ENCODE assay signal across 9 cellular contexts in the genomic region with DNA sequence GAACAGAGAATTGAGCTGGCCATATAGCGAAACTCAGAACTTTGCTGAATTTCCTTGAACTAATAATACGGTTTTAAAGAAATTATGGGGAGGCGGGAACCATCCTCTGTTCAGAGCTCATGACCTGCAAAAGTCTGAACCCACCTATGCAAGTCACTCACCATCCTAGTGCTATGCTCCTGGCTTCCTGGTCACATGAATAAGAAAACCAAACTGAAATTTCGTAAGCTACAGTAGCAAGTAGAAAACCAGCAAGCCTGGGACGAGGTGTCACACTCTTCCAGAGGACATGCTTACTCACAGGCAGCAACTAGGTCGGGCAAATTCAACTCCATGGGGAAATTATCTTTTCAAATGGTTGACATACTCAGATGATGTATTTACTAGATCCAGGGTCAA.
DNase-seq lines count a peak whose midpoint lies in the region; ATAC-seq, FAIRE-seq and TF ChIP-seq lines count a peak whose summit lies in the region.
"Had no signal": no experiment of that assay in that cellular context is flagged by ENCODE, and none has a peak within 500 bp of the region (broad histone marks: within the 10 kb centered on the region; RNA-seq: fewer than 3 reads in every experiment).

No MANE protein-coding gene starts in this region.

- DNase-seq in GM18507 (ENCODE audit: extremely low spot score, insufficient read length, low read depth) (no peak), choroid plexus epithelial cell (ENCODE audit: low read depth) (peak; percentile 25), NCI-H1694 treated with DMSO at 0.1 percent for 48 hours (lab: John Stamatoyannopoulos, UW) (no peak), NCI-H1048 (lab: John Stamatoyannopoulos, UW) (no peak)
- no peak for DNase-seq in activated T-cell treated with anti-CD3 and anti-CD28 coated beads, Interleukin-2, amount 50 U/mL, for 1 hour
- no peak for DNase-seq in stimulated activated CD4-positive, alpha-beta T cell treated with anti-CD3 and anti-CD28 coated beads, Interleukin-4, amount 100 ng/mL, for 1 hour
- DNase-seq: sigmoid colon had no signal

- H3K4me3 ChIP-seq in choroid plexus epithelial cell (ENCODE audit: low read depth, low read length), result no peak overlapping the region
- H3K4me3 ChIP-seq: sigmoid colon had no signal

- peak; percentile 67 for ATAC-seq in GM21723 (IDR thresholded peaks at IDR 0.05; ENCODE audit: unreplicated experiment)
- ATAC-seq in HG03457 (IDR thresholded peaks at IDR 0.05; ENCODE audit: unreplicated experiment), result peak; percentile 26

- peak; percentile 94 for FAIRE-seq in GM18507 (lab: Jason Lieb, UNC)

- TF ChIP-seq CTCF in choroid plexus epithelial cell (conservative IDR thresholded peaks at IDR 0.05; ENCODE audit: low read depth, low read length), result no peak
